ENCODE assay signal across 11 cellular contexts in the genomic region with DNA sequence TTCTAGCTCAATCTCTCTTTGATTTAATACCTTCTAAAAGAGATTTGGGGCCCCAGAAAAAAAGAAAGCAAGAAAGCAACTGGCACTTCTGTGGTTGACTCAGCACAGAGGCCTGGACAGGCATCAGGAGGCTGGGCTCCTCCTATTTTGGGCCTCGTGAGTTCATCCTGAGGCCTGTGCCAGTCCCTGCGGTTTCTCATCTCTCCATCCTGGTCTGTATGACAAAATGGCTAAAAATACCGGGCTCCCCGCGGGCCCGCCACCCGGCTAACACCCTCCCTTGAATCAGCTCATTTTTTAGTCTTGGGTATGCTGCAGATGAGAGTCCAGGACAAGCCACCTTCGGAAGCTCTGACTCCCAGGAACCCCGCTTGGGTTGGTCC.
DNase-seq lines count a peak whose midpoint lies in the region; ATAC-seq and TF ChIP-seq lines count a peak whose summit lies in the region.
"Had no signal": no experiment of that assay in that cellular context is flagged by ENCODE, and none has a peak within 500 bp of the region (broad histone marks: within the 10 kb centered on the region; RNA-seq: fewer than 3 reads in every experiment).

No MANE protein-coding gene starts in this region.

- peak overlapping the region; percentile 74 to 81 for H3K27ac ChIP-seq in thoracic aorta

- H3K4me3 ChIP-seq in thoracic aorta = peak overlapping the region; percentile 57
- H3K4me3 ChIP-seq: HAP-1 had no signal

- H3K9me3 ChIP-seq in thoracic aorta = no peaks in the 10 kb centered on the region
- H3K9me3 ChIP-seq: HAP-1 had no signal

- no peaks in the 10 kb centered on the region for H3K27me3 Mint-ChIP-seq in activated CD8-positive, alpha-beta T cell treated with anti-CD3 and anti-CD28 coated beads for 36 hours
- peaks cover 6% of the 10 kb centered on the region for H3K27me3 Mint-ChIP-seq in activated CD8-positive, alpha-beta T cell treated with anti-CD3 and anti-CD28 coated beads, Interleukin-2, amount 10 ng/mL, durations not matched to agents 7 days and 5 days (ENCODE audit: low read depth)
- H3K27me3 Mint-ChIP-seq: activated naive CD8-positive, alpha-beta T cell had no signal

- H3K36me3 Mint-ChIP-seq in activated CD8-positive, alpha-beta T cell treated with anti-CD3 and anti-CD28 coated beads for 36 hours (ENCODE audit: low read depth) = no peaks in the 10 kb centered on the region
- H3K36me3 Mint-ChIP-seq in activated CD8-positive, alpha-beta T cell treated with anti-CD3 and anti-CD28 coated beads, Interleukin-2, amount 10 ng/mL, durations not matched to agents 7 days and 5 days (ENCODE audit: low read depth) = no peaks in the 10 kb centered on the region
- H3K36me3 Mint-ChIP-seq: activated naive CD8-positive, alpha-beta T cell had no signal

- peak; percentile 18 for DNase-seq in activated CD8-positive, alpha-beta T cell treated with anti-CD3 and anti-CD28 coated beads for 36 hours
- no peak for DNase-seq in activated CD8-positive, alpha-beta T cell treated with anti-CD3 and anti-CD28 coated beads, Interleukin-2, amount 10 ng/mL, durations not matched to agents 7 days and 5 days
- DNase-seq in T1000 (lab: John Stamatoyannopoulos, UW) = peak; percentile 57
- DNase-seq in Right ventricle myocardium inferior (ENCODE audit: missing footprints) = no peak
- DNase-seq in thoracic aorta (ENCODE audit: low spot score) = peak; percentile 49
- DNase-seq in NCI-H128 (lab: John Stamatoyannopoulos, UW; ENCODE audit: unreplicated experiment) = no peak
- DNase-seq: NCI-H446 treated with DMSO at 0.1 percent for 48 hours had no signal

- peaks cover 7 to 19% of the 10 kb centered on the region in 2 donors for H3K4me1 ChIP-seq in thoracic aorta (ENCODE audit: control insufficient read depth in 1 of 2, low read depth in 2 of 2)
- H3K4me1 ChIP-seq: HAP-1 had no signal

- no peaks in the 10 kb centered on the region for H3K36me3 ChIP-seq in thoracic aorta
- H3K36me3 ChIP-seq: HAP-1 had no signal

- H3K4me1 Mint-ChIP-seq in activated CD8-positive, alpha-beta T cell treated with anti-CD3 and anti-CD28 coated beads for 36 hours (ENCODE audit: low read depth) = peaks cover 7% of the 10 kb centered on the region
- H3K4me1 Mint-ChIP-seq in activated CD8-positive, alpha-beta T cell treated with anti-CD3 and anti-CD28 coated beads, Interleukin-2, amount 10 ng/mL, durations not matched to agents 7 days and 5 days (ENCODE audit: low read depth) = peaks cover 17% of the 10 kb centered on the region

- POLR2A ChIA-PET in activated CD8-positive, alpha-beta T cell treated with anti-CD3 and anti-CD28 coated beads for 36 hours (lab: Charles Lee) = interaction anchor here (1.0 to 1.1 kb wide), 2 partner anchors 10 to 63 kb away, joined by 3 to 4 read pairs; no protein-coding TSS in a partner anchor
- POLR2A ChIA-PET in activated CD8-positive, alpha-beta T cell treated with anti-CD3 and anti-CD28 coated beads, Interleukin-2, amount 10 ng/mL, durations not matched to agents 7 days and 5 days (lab: Charles Lee) = interaction anchor here (1.5 kb wide), 1 partner anchor 38 kb away, joined by 5 read pairs; no protein-coding TSS in a partner anchor

- no peaks in the 10 kb centered on the region for H3K9me3 Mint-ChIP-seq in activated CD8-positive, alpha-beta T cell treated with anti-CD3 and anti-CD28 coated beads for 36 hours
- no peaks in the 10 kb centered on the region for H3K9me3 Mint-ChIP-seq in activated CD8-positive, alpha-beta T cell treated with anti-CD3 and anti-CD28 coated beads, Interleukin-2, amount 10 ng/mL, durations not matched to agents 7 days and 5 days (ENCODE audit: insufficient read depth)

- H3K27me3 ChIP-seq in thoracic aorta (replicated peaks; ENCODE audit: insufficient read depth) = no peaks in the 10 kb centered on the region

- intact Hi-C loops in activated CD8-positive, alpha-beta T cell treated with anti-CD3 and anti-CD28 coated beads for 36 hours (cut with micrococcal nuclease) = no loop called here
- intact Hi-C loops in Right ventricle myocardium inferior (cut with DNase I) = no loop called here

- H3K4me3 Mint-ChIP-seq in activated CD8-positive, alpha-beta T cell treated with anti-CD3 and anti-CD28 coated beads for 36 hours = no peak overlapping the region
- H3K4me3 Mint-ChIP-seq in activated CD8-positive, alpha-beta T cell treated with anti-CD3 and anti-CD28 coated beads, Interleukin-2, amount 10 ng/mL, durations not matched to agents 7 days and 5 days = no peak overlapping the region
- H3K4me3 Mint-ChIP-seq: activated naive CD8-positive, alpha-beta T cell had no signal

- no peak for TF ChIP-seq CTCF in activated CD8-positive, alpha-beta T cell treated with anti-CD3 and anti-CD28 coated beads for 36 hours (IDR thresholded peaks at IDR 0.05)
- no peak for TF ChIP-seq CTCF in thoracic aorta (IDR thresholded peaks at IDR 0.05)

- peak; percentile 69 for ATAC-seq in activated CD8-positive, alpha-beta T cell treated with anti-CD3 and anti-CD28 coated beads for 36 hours
- no peak for ATAC-seq in activated CD8-positive, alpha-beta T cell treated with anti-CD3 and anti-CD28 coated beads, Interleukin-2, amount 10 ng/mL, durations not matched to agents 7 days and 5 days
- peak; percentile 81 for ATAC-seq in Right ventricle myocardium inferior
- ATAC-seq in thoracic aorta (ENCODE audit: insufficient number of reproducible peaks, low FRiP score, low read depth) = peak; percentile 95
- ATAC-seq in GM18873 (IDR thresholded peaks at IDR 0.05; ENCODE audit: low FRiP score, unreplicated experiment) = no peak
- ATAC-seq in GM18519 (IDR thresholded peaks at IDR 0.05; ENCODE audit: low FRiP score, unreplicated experiment) = no peak

- CTCF ChIA-PET in activated CD8-positive, alpha-beta T cell treated with anti-CD3 and anti-CD28 coated beads for 36 hours (lab: Charles Lee) = no interaction called here
- CTCF ChIA-PET in activated CD8-positive, alpha-beta T cell treated with anti-CD3 and anti-CD28 coated beads, Interleukin-2, amount 10 ng/mL, durations not matched to agents 7 days and 5 days (lab: Charles Lee) = interaction anchor here (1.1 kb wide), 1 partner anchor 11 kb away, joined by 3 read pairs; no protein-coding TSS in a partner anchor

- H3K27ac Mint-ChIP-seq in activated CD8-positive, alpha-beta T cell treated with anti-CD3 and anti-CD28 coated beads for 36 hours = no peak overlapping the region
- no peak overlapping the region for H3K27ac Mint-ChIP-seq in activated CD8-positive, alpha-beta T cell treated with anti-CD3 and anti-CD28 coated beads, Interleukin-2, amount 10 ng/mL, durations not matched to agents 7 days and 5 days
- H3K27ac Mint-ChIP-seq: activated naive CD8-positive, alpha-beta T cell had no signal

Comparison
In these comparisons a context has a peak if more than half of its experiments do, and no peak if none do; other contexts are left out.
1. ATAC-seq: peak in activated CD8-positive, alpha-beta T cell treated with anti-CD3 and anti-CD28 coated beads for 36 hours (single experiment), Right ventricle myocardium inferior (single experiment) and thoracic aorta (single experiment); none in activated CD8-positive, alpha-beta T cell treated with anti-CD3 and anti-CD28 coated beads, Interleukin-2, amount 10 ng/mL, durations not matched to agents 7 days and 5 days (single experiment), GM18873 (single experiment) and GM18519 (single experiment).
2. DNase-seq: peak in activated CD8-positive, alpha-beta T cell treated with anti-CD3 and anti-CD28 coated beads for 36 hours (single experiment), T1000 (single experiment) and thoracic aorta (single experiment); none in activated CD8-positive, alpha-beta T cell treated with anti-CD3 and anti-CD28 coated beads, Interleukin-2, amount 10 ng/mL, durations not matched to agents 7 days and 5 days (single experiment), Right ventricle myocardium inferior (single experiment) and NCI-H128 (single experiment).